In genomic region chr5:5570646-5571045, GRCh38 we compare ENCODE assay signal across 9 cellular contexts.
"Had no signal": no experiment of that assay in that cellular context is flagged by ENCODE, and none has a peak within 500 bp of the region (broad histone marks: within the 10 kb centered on the region; RNA-seq: fewer than 3 reads in every experiment).

No MANE protein-coding gene starts in this region.

- H3K36me3 Mint-ChIP-seq: IgD-negative memory B cell had no signal

- H3K27ac ChIP-seq: KMS-11 had no signal

- H2AFZ ChIP-seq: GM23338 had no signal

- H3K9ac ChIP-seq: KMS-11 had no signal

- H3K4me1 Mint-ChIP-seq: IgD-negative memory B cell had no signal

- H3K4me1 ChIP-seq: HAP-1 had no signal

- H3K36me3 ChIP-seq: HAP-1 had no signal

- H3K4me3 Mint-ChIP-seq: GM23338, HFFc6, IgD-negative memory B cell had no signal

- DNase-seq: HFFc6 had no signal

- H3K9me3 ChIP-seq: HAP-1 had no signal

- FAIRE-seq: H1, H54, HTR-8/SVneo had no signal

- H3K4me3 ChIP-seq: GM23338, HAP-1 had no signal

- H3K9me3 Mint-ChIP-seq: GM23338, IgD-negative memory B cell had no signal

- H3K27ac Mint-ChIP-seq: GM23338, HFFc6, IgD-negative memory B cell had no signal

- ATAC-seq: GM23338, HCT116 had no signal

- H3K4me2 ChIP-seq: GM23338, KMS-11 had no signal
